Comparison of ENCODE assay signal across 8 cellular contexts in genomic region chr7:66739953-66740301, GRCh38. TPM values are rescaled to one million over a fixed set of nuclear protein-coding genes. Genes with fewer than 3 reads are reported as not detected.
DNase-seq lines count a peak whose midpoint lies in the region; ATAC-seq and TF ChIP-seq lines count a peak whose summit lies in the region.

No MANE protein-coding gene starts in this region.

- peak overlapping the region; percentile 66 to 97 (median 88) for H3K4me3 ChIP-seq in right lobe of liver
- peak overlapping the region; percentile 79 to 100 (median 85) for H3K4me3 ChIP-seq in transverse colon

- peak overlapping the region; percentile 84 for H3K27ac ChIP-seq in angular gyrus (ENCODE audit: low read depth, low read length)
- H3K27ac ChIP-seq in right lobe of liver = peak overlapping the region; percentile 87 to 95 (median 92)
- H3K27ac ChIP-seq in transverse colon = peak overlapping the region; percentile 94 to 98 (median 98)

- TF ChIP-seq EP300 in transverse colon (IDR thresholded peaks at IDR 0.05; ENCODE audit: low read depth) = no peak

- in situ Hi-C loops in transverse colon (cut with MboI; ENCODE audit: low pct_ligation_motif_present in 1 of 4, low pct_unique_long_range_greater_than_20kb in 1 of 4, low sequenced_read_pairs in 3 of 4) = loop anchor here in 1 of 4 donors (10.0 kb wide), 1 partner anchor 55 kb away; no protein-coding TSS in a partner anchor

- ATAC-seq in HG03175 (IDR thresholded peaks at IDR 0.05; ENCODE audit: unreplicated experiment) (peak; percentile 3), right lobe of liver (peak in 2 of 4 donors; percentile 1 to 7), GM19452 (IDR thresholded peaks at IDR 0.05; ENCODE audit: unreplicated experiment) (no peak)

- H3K9me3 ChIP-seq in right lobe of liver (peaks cover 0 to 5% (median 0%) of the 10 kb centered on the region in 4 donors), transverse colon (no peaks in the 10 kb centered on the region)

- DNase-seq in COLO668 (lab: John Stamatoyannopoulos, UW; ENCODE audit: unreplicated experiment) = peak; percentile 28
- peak in 1 of 3 donors; percentile 26 for DNase-seq in right lobe of liver
- DNase-seq in transverse colon = no peak
- DNase-seq in HCEC 1CT = no peak
- DNase-seq in globus pallidus (ENCODE audit: low spot score) = no peak

- intact Hi-C loops in right lobe of liver (cut with DNase I) (no loop called here), transverse colon (cut with DNase I; ENCODE audit: low total_unique reads) (loop anchor here (10.0 kb wide), 1 partner anchor 185 kb away; no protein-coding TSS in a partner anchor)

- peaks cover 0 to 18% (median 0%) of the 10 kb centered on the region in 4 donors for H3K4me1 ChIP-seq in right lobe of liver
- peaks cover 3 to 32% (median 22%) of the 10 kb centered on the region in 4 donors for H3K4me1 ChIP-seq in transverse colon

- TF ChIP-seq POLR2A in right lobe of liver (IDR thresholded peaks at IDR 0.05) (no peak), transverse colon (IDR thresholded peaks at IDR 0.05) (no peak)

- H3K36me3 ChIP-seq in right lobe of liver = no peaks in the 10 kb centered on the region
- H3K36me3 ChIP-seq in transverse colon = no peaks in the 10 kb centered on the region

- WGBS in right lobe of liver (ENCODE audit: insufficient coverage, low coverage, low lambda C conversion rate, missing lambda C conversion rate) = 5% methylated on average over 8 of the region's 12 CpGs
- WGBS in transverse colon (ENCODE audit: low coverage in 1 of 2), 2 donors = 13 to 20% methylated on average over 3 to 12 of the region's 12 CpGs

- TF ChIP-seq CTCF in right lobe of liver (IDR thresholded peaks at IDR 0.05) (no peak), transverse colon (IDR thresholded peaks at IDR 0.05) (no peak)

- no peaks in the 10 kb centered on the region for H3K27me3 ChIP-seq in right lobe of liver
- no peaks in the 10 kb centered on the region for H3K27me3 ChIP-seq in transverse colon

RNA-seq across cellular contexts. Expression of gene RABGEF1, which starts 0.6 kb away (rescaled TPM):
- total RNA-seq in right lobe of liver (10 to 100 TPM in 3 of 6 experiments, 1 to 10 TPM in 3; 7.3 to 13.8 (median 10.2) TPM), transverse colon (10 to 100 TPM; 12.7 to 32.9 (median 30.4) TPM)
